1 cellular context compared by ENCODE assay signal in the genomic region with DNA sequence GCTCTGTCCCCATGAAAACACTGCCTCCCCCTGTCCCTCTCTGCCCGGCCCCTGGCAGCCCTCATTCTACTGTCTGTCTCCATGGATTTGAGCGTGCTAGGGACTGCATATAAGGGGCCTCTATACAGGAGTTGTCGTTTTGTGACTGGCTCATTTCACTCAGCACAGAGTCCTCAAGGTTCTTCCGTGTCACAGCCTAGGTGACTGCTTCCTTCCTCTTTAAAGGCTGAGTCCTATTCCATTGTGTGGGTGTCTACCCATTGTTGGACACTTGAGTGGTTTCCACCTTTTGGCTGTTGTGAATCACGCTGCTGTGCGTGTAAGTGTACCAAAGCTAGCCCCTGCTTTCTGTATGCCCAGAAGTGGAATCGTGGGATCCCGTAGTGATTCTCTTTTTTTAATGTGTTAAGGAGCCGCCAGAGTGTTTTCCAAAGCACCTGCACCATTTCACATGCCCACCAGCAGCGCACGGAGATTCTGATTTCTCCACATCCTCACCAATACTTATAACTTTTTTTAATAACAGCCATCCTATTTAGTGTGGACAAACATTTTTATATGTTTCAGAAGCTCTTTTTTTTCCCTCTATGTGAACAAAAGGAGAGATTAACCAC.
TF ChIP-seq lines count a peak whose summit lies in the region.

No MANE protein-coding gene starts in this region.

TF ChIP-seq in GM23338, 12 proteins besides CTCF, POLR2A, EP300 and RAD21 (continued from another document):
- TF ChIP-seq, protein P1, sequence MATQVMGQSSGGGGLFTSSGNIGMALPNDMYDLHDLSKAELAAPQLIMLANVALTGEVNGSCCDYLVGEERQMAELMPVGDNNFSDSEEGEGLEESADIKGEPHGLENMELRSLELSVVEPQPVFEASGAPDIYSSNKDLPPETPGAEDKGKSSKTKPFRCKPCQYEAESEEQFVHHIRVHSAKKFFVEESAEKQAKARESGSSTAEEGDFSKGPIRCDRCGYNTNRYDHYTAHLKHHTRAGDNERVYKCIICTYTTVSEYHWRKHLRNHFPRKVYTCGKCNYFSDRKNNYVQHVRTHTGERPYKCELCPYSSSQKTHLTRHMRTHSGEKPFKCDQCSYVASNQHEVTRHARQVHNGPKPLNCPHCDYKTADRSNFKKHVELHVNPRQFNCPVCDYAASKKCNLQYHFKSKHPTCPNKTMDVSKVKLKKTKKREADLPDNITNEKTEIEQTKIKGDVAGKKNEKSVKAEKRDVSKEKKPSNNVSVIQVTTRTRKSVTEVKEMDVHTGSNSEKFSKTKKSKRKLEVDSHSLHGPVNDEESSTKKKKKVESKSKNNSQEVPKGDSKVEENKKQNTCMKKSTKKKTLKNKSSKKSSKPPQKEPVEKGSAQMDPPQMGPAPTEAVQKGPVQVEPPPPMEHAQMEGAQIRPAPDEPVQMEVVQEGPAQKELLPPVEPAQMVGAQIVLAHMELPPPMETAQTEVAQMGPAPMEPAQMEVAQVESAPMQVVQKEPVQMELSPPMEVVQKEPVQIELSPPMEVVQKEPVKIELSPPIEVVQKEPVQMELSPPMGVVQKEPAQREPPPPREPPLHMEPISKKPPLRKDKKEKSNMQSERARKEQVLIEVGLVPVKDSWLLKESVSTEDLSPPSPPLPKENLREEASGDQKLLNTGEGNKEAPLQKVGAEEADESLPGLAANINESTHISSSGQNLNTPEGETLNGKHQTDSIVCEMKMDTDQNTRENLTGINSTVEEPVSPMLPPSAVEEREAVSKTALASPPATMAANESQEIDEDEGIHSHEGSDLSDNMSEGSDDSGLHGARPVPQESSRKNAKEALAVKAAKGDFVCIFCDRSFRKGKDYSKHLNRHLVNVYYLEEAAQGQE (IDR thresholded peaks at IDR 0.05; ENCODE audit: unreplicated experiment): no peak
- TF ChIP-seq NANOG (IDR thresholded peaks at IDR 0.05; ENCODE audit: borderline replicate concordance) (no peak), ZNF114 (CRISPR knock-in tag; IDR thresholded peaks at IDR 0.05) (no peak), STAT1 (IDR thresholded peaks at IDR 0.05; ENCODE audit: unreplicated experiment) (no peak), ZNF331 (CRISPR knock-in tag; IDR thresholded peaks at IDR 0.05; ENCODE audit: low read depth) (no peak), CREB1 (CRISPR knock-in tag; IDR thresholded peaks at IDR 0.05; ENCODE audit: low read depth) (no peak), EZH2phosphoT487 (IDR thresholded peaks at IDR 0.05; ENCODE audit: unreplicated experiment) (no peak)
- TF ChIP-seq, protein P2, sequence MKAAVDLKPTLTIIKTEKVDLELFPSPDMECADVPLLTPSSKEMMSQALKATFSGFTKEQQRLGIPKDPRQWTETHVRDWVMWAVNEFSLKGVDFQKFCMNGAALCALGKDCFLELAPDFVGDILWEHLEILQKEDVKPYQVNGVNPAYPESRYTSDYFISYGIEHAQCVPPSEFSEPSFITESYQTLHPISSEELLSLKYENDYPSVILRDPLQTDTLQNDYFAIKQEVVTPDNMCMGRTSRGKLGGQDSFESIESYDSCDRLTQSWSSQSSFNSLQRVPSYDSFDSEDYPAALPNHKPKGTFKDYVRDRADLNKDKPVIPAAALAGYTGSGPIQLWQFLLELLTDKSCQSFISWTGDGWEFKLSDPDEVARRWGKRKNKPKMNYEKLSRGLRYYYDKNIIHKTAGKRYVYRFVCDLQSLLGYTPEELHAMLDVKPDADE (IDR thresholded peaks at IDR 0.05): no peak
- TF ChIP-seq, protein P3, sequence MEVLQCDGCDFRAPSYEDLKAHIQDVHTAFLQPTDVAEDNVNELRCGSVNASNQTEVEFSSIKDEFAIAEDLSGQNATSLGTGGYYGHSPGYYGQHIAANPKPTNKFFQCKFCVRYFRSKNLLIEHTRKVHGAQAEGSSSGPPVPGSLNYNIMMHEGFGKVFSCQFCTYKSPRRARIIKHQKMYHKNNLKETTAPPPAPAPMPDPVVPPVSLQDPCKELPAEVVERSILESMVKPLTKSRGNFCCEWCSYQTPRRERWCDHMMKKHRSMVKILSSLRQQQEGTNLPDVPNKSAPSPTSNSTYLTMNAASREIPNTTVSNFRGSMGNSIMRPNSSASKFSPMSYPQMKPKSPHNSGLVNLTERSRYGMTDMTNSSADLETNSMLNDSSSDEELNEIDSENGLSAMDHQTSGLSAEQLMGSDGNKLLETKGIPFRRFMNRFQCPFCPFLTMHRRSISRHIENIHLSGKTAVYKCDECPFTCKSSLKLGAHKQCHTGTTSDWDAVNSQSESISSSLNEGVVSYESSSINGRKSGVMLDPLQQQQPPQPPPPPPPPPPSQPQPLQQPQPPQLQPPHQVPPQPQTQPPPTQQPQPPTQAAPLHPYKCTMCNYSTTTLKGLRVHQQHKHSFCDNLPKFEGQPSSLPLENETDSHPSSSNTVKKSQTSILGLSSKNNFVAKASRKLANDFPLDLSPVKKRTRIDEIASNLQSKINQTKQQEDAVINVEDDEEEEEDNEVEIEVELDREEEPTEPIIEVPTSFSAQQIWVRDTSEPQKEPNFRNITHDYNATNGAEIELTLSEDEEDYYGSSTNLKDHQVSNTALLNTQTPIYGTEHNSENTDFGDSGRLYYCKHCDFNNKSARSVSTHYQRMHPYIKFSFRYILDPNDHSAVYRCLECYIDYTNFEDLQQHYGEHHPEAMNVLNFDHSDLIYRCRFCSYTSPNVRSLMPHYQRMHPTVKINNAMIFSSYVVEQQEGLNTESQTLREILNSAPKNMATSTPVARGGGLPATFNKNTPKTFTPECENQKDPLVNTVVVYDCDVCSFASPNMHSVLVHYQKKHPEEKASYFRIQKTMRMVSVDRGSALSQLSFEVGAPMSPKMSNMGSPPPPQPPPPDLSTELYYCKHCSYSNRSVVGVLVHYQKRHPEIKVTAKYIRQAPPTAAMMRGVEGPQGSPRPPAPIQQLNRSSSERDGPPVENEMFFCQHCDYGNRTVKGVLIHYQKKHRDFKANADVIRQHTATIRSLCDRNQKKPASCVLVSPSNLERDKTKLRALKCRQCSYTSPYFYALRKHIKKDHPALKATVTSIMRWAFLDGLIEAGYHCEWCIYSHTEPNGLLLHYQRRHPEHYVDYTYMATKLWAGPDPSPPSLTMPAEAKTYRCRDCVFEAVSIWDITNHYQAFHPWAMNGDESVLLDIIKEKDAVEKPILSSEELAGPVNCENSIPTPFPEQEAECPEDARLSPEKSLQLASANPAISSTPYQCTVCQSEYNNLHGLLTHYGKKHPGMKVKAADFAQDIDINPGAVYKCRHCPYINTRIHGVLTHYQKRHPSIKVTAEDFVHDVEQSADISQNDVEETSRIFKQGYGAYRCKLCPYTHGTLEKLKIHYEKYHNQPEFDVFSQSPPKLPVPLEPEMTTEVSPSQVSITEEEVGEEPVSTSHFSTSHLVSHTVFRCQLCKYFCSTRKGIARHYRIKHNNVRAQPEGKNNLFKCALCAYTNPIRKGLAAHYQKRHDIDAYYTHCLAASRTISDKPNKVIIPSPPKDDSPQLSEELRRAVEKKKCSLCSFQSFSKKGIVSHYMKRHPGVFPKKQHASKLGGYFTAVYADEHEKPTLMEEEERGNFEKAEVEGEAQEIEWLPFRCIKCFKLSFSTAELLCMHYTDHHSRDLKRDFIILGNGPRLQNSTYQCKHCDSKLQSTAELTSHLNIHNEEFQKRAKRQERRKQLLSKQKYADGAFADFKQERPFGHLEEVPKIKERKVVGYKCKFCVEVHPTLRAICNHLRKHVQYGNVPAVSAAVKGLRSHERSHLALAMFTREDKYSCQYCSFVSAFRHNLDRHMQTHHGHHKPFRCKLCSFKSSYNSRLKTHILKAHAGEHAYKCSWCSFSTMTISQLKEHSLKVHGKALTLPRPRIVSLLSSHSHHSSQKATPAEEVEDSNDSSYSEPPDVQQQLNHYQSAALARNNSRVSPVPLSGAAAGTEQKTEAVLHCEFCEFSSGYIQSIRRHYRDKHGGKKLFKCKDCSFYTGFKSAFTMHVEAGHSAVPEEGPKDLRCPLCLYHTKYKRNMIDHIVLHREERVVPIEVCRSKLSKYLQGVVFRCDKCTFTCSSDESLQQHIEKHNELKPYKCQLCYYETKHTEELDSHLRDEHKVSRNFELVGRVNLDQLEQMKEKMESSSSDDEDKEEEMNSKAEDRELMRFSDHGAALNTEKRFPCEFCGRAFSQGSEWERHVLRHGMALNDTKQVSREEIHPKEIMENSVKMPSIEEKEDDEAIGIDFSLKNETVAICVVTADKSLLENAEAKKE (CRISPR knock-in tag; IDR thresholded peaks at IDR 0.05): no peak
